11 cellular contexts compared by ENCODE assay signal in the genomic region with DNA sequence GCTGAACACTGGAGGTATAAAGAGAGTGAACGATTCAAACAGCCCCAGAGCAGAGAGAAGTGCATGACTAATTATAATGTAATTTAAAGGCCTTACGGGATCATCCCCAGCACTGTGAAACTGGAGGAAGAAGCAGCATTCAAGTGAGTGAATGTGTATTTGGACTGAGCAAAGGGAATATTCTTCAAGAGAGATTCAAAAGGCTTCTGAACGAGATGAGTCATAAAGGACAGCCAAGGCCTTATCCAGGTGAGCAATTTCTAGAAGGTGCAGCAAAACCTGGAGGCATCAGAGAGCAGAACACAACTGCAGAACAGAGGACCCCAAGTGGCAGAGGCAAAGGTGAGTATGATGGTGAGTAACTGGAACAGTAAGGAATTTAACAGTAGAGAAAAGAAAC.
DNase-seq lines count a peak whose midpoint lies in the region; ATAC-seq and TF ChIP-seq lines count a peak whose summit lies in the region.
"Had no signal": no experiment of that assay in that cellular context is flagged by ENCODE, and none has a peak within 500 bp of the region (broad histone marks: within the 10 kb centered on the region; RNA-seq: fewer than 3 reads in every experiment).

No MANE protein-coding gene starts in this region.

- H3K4me1 ChIP-seq in ovary (ENCODE audit: insufficient read depth) (peaks cover 11% of the 10 kb centered on the region), neural progenitor cell (no peaks in the 10 kb centered on the region)

- 33 to 40% (median 38%) methylated on average over 3 of the region's 3 CpGs for WGBS in ovary, 3 donors

- no peaks in the 10 kb centered on the region for H4K20me1 ChIP-seq in neural progenitor cell (ENCODE audit: low read depth)

- H3K27me3 ChIP-seq in ovary = no peaks in the 10 kb centered on the region
- no peaks in the 10 kb centered on the region for H3K27me3 ChIP-seq in neural progenitor cell

- H2AFZ ChIP-seq in neural progenitor cell (replicated peaks) = no peak overlapping the region

- H3K4me3 ChIP-seq in ovary (no peak overlapping the region), neural progenitor cell (no peak overlapping the region)

- H3K27ac Mint-ChIP-seq in chondrocyte (ENCODE audit: unreplicated experiment) = peak overlapping the region; percentile 94
- no peak overlapping the region for H3K27ac Mint-ChIP-seq in neural progenitor cell
- H3K27ac Mint-ChIP-seq: activated naive CD4-positive, alpha-beta T cell treated with anti-CD3 and anti-CD28 coated beads, Interleukin-2, amount 50 U/mL, for 24 hours had no signal

- H3K79me2 ChIP-seq in neural progenitor cell (ENCODE audit: low read depth) = no peaks in the 10 kb centered on the region

- no peak overlapping the region for H3K9ac ChIP-seq in neural progenitor cell

- H3K4me2 ChIP-seq in neural progenitor cell = no peak overlapping the region

- peak; percentile 38 for DNase-seq in Daoy (ENCODE audit: low read depth)
- DNase-seq in chondrocyte (ENCODE audit: low spot score) = no peak
- DNase-seq in NAMALWA (ENCODE audit: low spot score) = no peak
- DNase-seq in ovary = no peak
- no peak for DNase-seq in neural progenitor cell (ENCODE audit: low spot score)
- DNase-seq in NCI-H510A treated with DMSO at 0.1 percent for 48 hours (lab: John Stamatoyannopoulos, UW) = no peak
- DNase-seq: mesendoderm, NCI-H526 had no signal

- no peak for TF ChIP-seq EP300 in ovary (IDR thresholded peaks at IDR 0.05)

- H3K4me1 Mint-ChIP-seq in chondrocyte (ENCODE audit: low read depth) (peaks cover 38% of the 10 kb centered on the region), neural progenitor cell (no peaks in the 10 kb centered on the region)

- H3K27me3 Mint-ChIP-seq in chondrocyte (ENCODE audit: low read depth) = no peaks in the 10 kb centered on the region
- no peaks in the 10 kb centered on the region for H3K27me3 Mint-ChIP-seq in neural progenitor cell (ENCODE audit: insufficient read depth, low read depth)
- H3K27me3 Mint-ChIP-seq: activated naive CD4-positive, alpha-beta T cell treated with anti-CD3 and anti-CD28 coated beads, Interleukin-2, amount 50 U/mL, for 24 hours had no signal

- peaks cover 41% of the 10 kb centered on the region for H3K36me3 Mint-ChIP-seq in chondrocyte (ENCODE audit: low read depth)
- H3K36me3 Mint-ChIP-seq in neural progenitor cell = peaks cover 38% of the 10 kb centered on the region
- H3K36me3 Mint-ChIP-seq: activated naive CD4-positive, alpha-beta T cell treated with anti-CD3 and anti-CD28 coated beads, Interleukin-2, amount 50 U/mL, for 24 hours had no signal

- H3K27ac ChIP-seq in ovary = no peak overlapping the region
- no peak overlapping the region for H3K27ac ChIP-seq in neural progenitor cell

- H3K9me3 ChIP-seq in ovary (no peaks in the 10 kb centered on the region), neural progenitor cell (ENCODE audit: low read depth) (no peaks in the 10 kb centered on the region)

- H3F3A ChIP-seq in neural progenitor cell (ENCODE audit: low read depth) = no peaks in the 10 kb centered on the region

- H3K9me3 Mint-ChIP-seq in chondrocyte (ENCODE audit: low read depth) = no peaks in the 10 kb centered on the region
- H3K9me3 Mint-ChIP-seq in neural progenitor cell = no peaks in the 10 kb centered on the region
- H3K9me3 Mint-ChIP-seq: activated naive CD4-positive, alpha-beta T cell treated with anti-CD3 and anti-CD28 coated beads, Interleukin-2, amount 50 U/mL, for 24 hours had no signal

- H3K36me3 ChIP-seq in ovary (no peaks in the 10 kb centered on the region), neural progenitor cell (peaks cover 21% of the 10 kb centered on the region)

- no peak for TF ChIP-seq POLR2A in ovary (IDR thresholded peaks at IDR 0.05)

- TF ChIP-seq CTCF in chondrocyte (IDR thresholded peaks at IDR 0.05) = peak; percentile 12
- no peak for TF ChIP-seq CTCF in ovary (IDR thresholded peaks at IDR 0.05)
- TF ChIP-seq CTCF in neural progenitor cell (IDR thresholded peaks at IDR 0.05) = no peak

- intact Hi-C loops in ovary (cut with DNase I) = no loop called here

- peak; percentile 43 for ATAC-seq in GM19455 (IDR thresholded peaks at IDR 0.05; ENCODE audit: unreplicated experiment)
- peak; percentile 43 for ATAC-seq in HG03159 (IDR thresholded peaks at IDR 0.05; ENCODE audit: unreplicated experiment)

- peak overlapping the region; percentile 35 for H3K4me3 Mint-ChIP-seq in chondrocyte (ENCODE audit: unreplicated experiment)
- no peak overlapping the region for H3K4me3 Mint-ChIP-seq in neural progenitor cell
- H3K4me3 Mint-ChIP-seq: activated naive CD4-positive, alpha-beta T cell treated with anti-CD3 and anti-CD28 coated beads, Interleukin-2, amount 50 U/mL, for 24 hours had no signal
